ENCODE assay signal across 8 cellular contexts in the genomic region with DNA sequence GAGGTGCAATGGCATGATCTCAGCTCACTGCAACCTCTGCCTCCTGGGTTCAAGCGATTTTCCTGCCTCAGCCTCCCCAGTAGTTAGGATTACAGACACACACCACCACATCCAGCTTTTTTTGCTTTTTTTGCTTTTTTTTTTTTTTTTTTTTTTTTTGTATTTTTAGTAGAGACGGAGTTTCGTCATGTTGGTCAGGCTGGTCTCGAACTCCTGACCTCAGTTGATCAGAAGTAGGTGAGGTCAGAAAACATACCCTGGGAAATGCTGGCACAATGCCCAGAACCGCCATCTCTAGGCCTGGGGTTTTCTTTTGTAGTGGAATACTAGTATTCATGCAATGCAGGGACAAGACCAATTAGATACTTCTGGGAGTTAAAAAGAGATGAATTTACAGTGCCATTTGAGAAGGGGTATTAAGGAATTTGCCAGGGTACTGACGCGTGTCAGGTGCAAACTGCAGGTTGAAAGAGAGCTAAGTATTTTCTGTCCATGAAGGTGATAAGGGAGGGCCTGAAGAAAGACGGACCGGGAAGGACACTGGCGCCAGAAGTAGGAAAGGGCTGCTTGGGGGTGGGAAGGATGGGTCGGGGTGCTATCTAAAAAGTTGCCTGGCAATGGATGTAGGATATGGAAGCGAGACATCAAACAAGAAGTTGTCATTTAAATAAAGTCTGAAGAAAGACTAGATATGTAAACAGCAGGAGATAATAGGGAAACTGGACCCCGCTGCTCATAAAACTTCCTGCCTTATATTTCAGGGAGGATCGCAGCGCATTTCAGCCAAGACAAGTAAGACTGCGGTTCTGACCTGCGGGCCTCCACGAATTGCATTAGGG.
DNase-seq lines count a peak whose midpoint lies in the region; ATAC-seq and TF ChIP-seq lines count a peak whose summit lies in the region.
"Not testable (repeated sequence)": the region's sequence is repeated elsewhere in the genome, so short reads cannot be mapped to it uniquely, and the experiment has no call there.

No MANE protein-coding gene starts in this region.

- H3K4me1 Mint-ChIP-seq in T-helper 2 cell treated with Interferon-gamma antibody and Interleukin-4, amounts not matched to agents 5 μg/mL and 100 μg/mL, for 36 hours (ENCODE audit: low read depth), result peaks cover 27% of the 10 kb centered on the region
- H3K4me1 Mint-ChIP-seq in activated T-helper 17 cell treated with anti-CD3 and anti-CD28 coated beads, Interleukin-2, amount 50 U/mL, for 72 hours, result peaks cover 29% of the 10 kb centered on the region
- peaks cover 14 to 24% of the 10 kb centered on the region in 2 donors for H3K4me1 Mint-ChIP-seq in immature natural killer cell

- DNase-seq in NCI-H345 (lab: John Stamatoyannopoulos, UW), result peak; percentile 37
- not testable (repeated sequence) for DNase-seq in T-helper 2 cell treated with Interferon-gamma antibody and Interleukin-4, amounts not matched to agents 5 μg/mL and 100 μg/mL, for 36 hours (ENCODE audit: low spot score); immature natural killer cell

- peak overlapping the region; percentile 2 for H3K27ac Mint-ChIP-seq in T-helper 2 cell treated with Interferon-gamma antibody and Interleukin-4, amounts not matched to agents 5 μg/mL and 100 μg/mL, for 36 hours
- H3K27ac Mint-ChIP-seq in activated T-helper 17 cell treated with anti-CD3 and anti-CD28 coated beads, Interleukin-2, amount 50 U/mL, for 72 hours, result peak overlapping the region; percentile 95
- peak overlapping the region; percentile 98 to 99 (median 98) for H3K27ac Mint-ChIP-seq in immature natural killer cell

- not testable (repeated sequence) for ATAC-seq in activated T-helper 17 cell treated with anti-CD3 and anti-CD28 coated beads, Interleukin-2, amount 50 U/mL, for 72 hours (replicated peaks)

- not testable (repeated sequence) for TF ChIP-seq CTCF in 22Rv1 (IDR thresholded peaks at IDR 0.05); neutrophil (IDR thresholded peaks at IDR 0.05)

- H3K27ac ChIP-seq in 22Rv1, result peak overlapping the region; percentile 96
- H3K27ac ChIP-seq in cingulate gyrus (ENCODE audit: low read depth, low read length), result peak overlapping the region; percentile 96
- H3K27ac ChIP-seq in neutrophil, result peak overlapping the region; percentile 90

- H3K4me3 ChIP-seq in neutrophil (ENCODE audit: low read depth in 1 of 2, low read length in 1 of 2), result not testable (repeated sequence)

- H3K27me3 Mint-ChIP-seq in T-helper 2 cell treated with Interferon-gamma antibody and Interleukin-4, amounts not matched to agents 5 μg/mL and 100 μg/mL, for 36 hours (ENCODE audit: low read depth); activated T-helper 17 cell treated with anti-CD3 and anti-CD28 coated beads, Interleukin-2, amount 50 U/mL, for 72 hours; immature natural killer cell (ENCODE audit: low read depth in 3 of 3): not testable (repeated sequence)

- H3K9me3 Mint-ChIP-seq in T-helper 2 cell treated with Interferon-gamma antibody and Interleukin-4, amounts not matched to agents 5 μg/mL and 100 μg/mL, for 36 hours; activated T-helper 17 cell treated with anti-CD3 and anti-CD28 coated beads, Interleukin-2, amount 50 U/mL, for 72 hours; immature natural killer cell: not testable (repeated sequence)

- not testable (repeated sequence) for H3K36me3 Mint-ChIP-seq in T-helper 2 cell treated with Interferon-gamma antibody and Interleukin-4, amounts not matched to agents 5 μg/mL and 100 μg/mL, for 36 hours (ENCODE audit: low read depth); activated T-helper 17 cell treated with anti-CD3 and anti-CD28 coated beads, Interleukin-2, amount 50 U/mL, for 72 hours (ENCODE audit: low read depth); immature natural killer cell

- not testable (repeated sequence) for H3K36me3 ChIP-seq in ES-I3 (ENCODE audit: insufficient read depth, low read length); neutrophil

- H3K4me3 Mint-ChIP-seq in T-helper 2 cell treated with Interferon-gamma antibody and Interleukin-4, amounts not matched to agents 5 μg/mL and 100 μg/mL, for 36 hours, result peak overlapping the region; percentile 87
- H3K4me3 Mint-ChIP-seq in activated T-helper 17 cell treated with anti-CD3 and anti-CD28 coated beads, Interleukin-2, amount 50 U/mL, for 72 hours, result peak overlapping the region; percentile 90
- peak overlapping the region; percentile 40 to 96 (median 41) for H3K4me3 Mint-ChIP-seq in immature natural killer cell

- H3K9ac ChIP-seq in ES-I3 (ENCODE audit: low read depth, low read length), result peak overlapping the region; percentile 49

- H3K9me3 ChIP-seq in ES-I3 (ENCODE audit: control insufficient read depth, insufficient read depth, low read length); neutrophil: not testable (repeated sequence)

- not testable (repeated sequence) for H3K4me1 ChIP-seq in ES-I3 (ENCODE audit: insufficient read depth, low read length); neutrophil (ENCODE audit: control insufficient read depth in 1 of 2, insufficient read depth in 1 of 2, low read depth in 1 of 2, low read length in 1 of 2)

- not testable (repeated sequence) for H3K27me3 ChIP-seq in neutrophil

Comparison
In these comparisons a context has a peak if more than half of its experiments do, and no peak if none do; other contexts are left out.
1. H3K27ac Mint-ChIP-seq: peak in every context shown above with its lines; median percentile 98 in immature natural killer cell; 95 in activated T-helper 17 cell treated with anti-CD3 and anti-CD28 coated beads, Interleukin-2, amount 50 U/mL, for 72 hours; 2 in T-helper 2 cell treated with Interferon-gamma antibody and Interleukin-4, amounts not matched to agents 5 μg/mL and 100 μg/mL, for 36 hours.